ENCODE assay signal across 19 cellular contexts in genomic region chr20:59818911-59819310, GRCh38.
"Had no signal": no experiment of that assay in that cellular context is flagged by ENCODE, and none has a peak within 500 bp of the region (broad histone marks: within the 10 kb centered on the region; RNA-seq: fewer than 3 reads in every experiment).

No MANE protein-coding gene starts in this region.

- H3K36me3 ChIP-seq: breast epithelium, upper lobe of right lung had no signal

- H3K4me3 ChIP-seq: breast epithelium, hepatocyte, upper lobe of right lung had no signal

- H3K4me2 ChIP-seq: hepatocyte had no signal

- H2AFZ ChIP-seq: hepatocyte, parathyroid adenoma had no signal

- H3K9ac ChIP-seq: parathyroid adenoma had no signal

- H3K27ac ChIP-seq: breast epithelium, hepatocyte, parathyroid adenoma, upper lobe of right lung, VCaP had no signal

- H3K4me1 ChIP-seq: breast epithelium, parathyroid adenoma, upper lobe of right lung had no signal

- DNase-seq: activated CD8-positive, alpha-beta memory T cell treated with anti-CD3 and anti-CD28 coated beads, Interleukin-2, amount 50 U/mL, for 4 hours; activated naive CD4-positive, alpha-beta T cell treated with Interleukin-2 at 50 U/mL for 16 hours; activated naive CD8-positive, alpha-beta T cell treated with anti-CD3 and anti-CD28 coated beads for 36 hours; activated T-cell treated with anti-CD3 and anti-CD28 coated beads, Interleukin-2, amount 50 U/mL, for 4 hours; effector CD8-positive, alpha-beta T cell; foreskin melanocyte; small intestine; stimulated activated CD4-positive, alpha-beta T cell treated with anti-CD3 and anti-CD28 coated beads, Interleukin-15, amount 100 ng/mL, for 24 hours; stimulated activated CD8-positive, alpha-beta memory T cell treated with anti-CD3 and anti-CD28 coated beads, Interleukin-4, amount 100 ng/mL, for 48 hours; stimulated activated naive B cell treated with anti-CD40 and anti-IgM and Interleukin-4, amounts not matched to agents 10 μg/mL and 1 μg/mL and 100 μg/mL, for 72 hours; upper lobe of right lung had no signal

- H3K36me3 Mint-ChIP-seq: activated naive CD8-positive, alpha-beta T cell treated with anti-CD3 and anti-CD28 coated beads for 36 hours; memory B cell had no signal

- H3K9me3 Mint-ChIP-seq: activated naive CD8-positive, alpha-beta T cell treated with anti-CD3 and anti-CD28 coated beads for 36 hours; activated T-cell treated with anti-CD3 and anti-CD28 coated beads, Interleukin-2, amount 50 U/mL, for 4 hours; dendritic cell treated with granulocyte-macrophage colony-stimulating factor and Interleukin-4, amounts not matched to agents 40 ng/mL and 50 ng/mL, for 4 days; memory B cell; nephron; stimulated activated naive B cell treated with anti-CD40 and anti-IgM and Interleukin-4, amounts not matched to agents 10 μg/mL and 1 μg/mL and 100 μg/mL, for 72 hours had no signal

- H3K4me1 Mint-ChIP-seq: activated naive CD8-positive, alpha-beta T cell treated with anti-CD3 and anti-CD28 coated beads for 36 hours; memory B cell; stimulated activated naive B cell treated with anti-CD40 and anti-IgM and Interleukin-4, amounts not matched to agents 10 μg/mL and 1 μg/mL and 100 μg/mL, for 72 hours had no signal

- H3K9me3 ChIP-seq: breast epithelium, upper lobe of right lung had no signal

- H3K4me3 Mint-ChIP-seq: activated naive CD8-positive, alpha-beta T cell treated with anti-CD3 and anti-CD28 coated beads for 36 hours; activated T-cell treated with anti-CD3 and anti-CD28 coated beads, Interleukin-2, amount 50 U/mL, for 4 hours; dendritic cell treated with granulocyte-macrophage colony-stimulating factor and Interleukin-4, amounts not matched to agents 40 ng/mL and 50 ng/mL, for 4 days; memory B cell; nephron; stimulated activated naive B cell treated with anti-CD40 and anti-IgM and Interleukin-4, amounts not matched to agents 10 μg/mL and 1 μg/mL and 100 μg/mL, for 72 hours had no signal

- H3K27me3 Mint-ChIP-seq: dendritic cell treated with granulocyte-macrophage colony-stimulating factor and Interleukin-4, amounts not matched to agents 40 ng/mL and 50 ng/mL, for 4 days had no signal

- H3K27me3 ChIP-seq: hepatocyte, upper lobe of right lung had no signal

- H3K27ac Mint-ChIP-seq: activated naive CD8-positive, alpha-beta T cell treated with anti-CD3 and anti-CD28 coated beads for 36 hours; dendritic cell treated with granulocyte-macrophage colony-stimulating factor and Interleukin-4, amounts not matched to agents 40 ng/mL and 50 ng/mL, for 4 days; memory B cell; nephron; stimulated activated naive B cell treated with anti-CD40 and anti-IgM and Interleukin-4, amounts not matched to agents 10 μg/mL and 1 μg/mL and 100 μg/mL, for 72 hours had no signal

- ATAC-seq: activated CD4-positive, CD25-positive, alpha-beta regulatory T cell treated with anti-CD3 and anti-CD28 coated beads, Interleukin-2, amount 50 U/mL, for 24 hours; activated T-cell treated with anti-CD3 and anti-CD28 coated beads, Interleukin-2, amount 50 U/mL, for 4 hours; stimulated activated naive B cell treated with anti-CD40 and anti-IgM and Interleukin-4, amounts not matched to agents 10 μg/mL and 1 μg/mL and 100 μg/mL, for 72 hours; upper lobe of right lung had no signal
